2 cellular contexts compared by ENCODE assay signal in genomic region chr9:86637515-86637914, GRCh38.
TF ChIP-seq lines count a peak whose summit lies in the region.

No MANE protein-coding gene starts in this region.

TF ChIP-seq in A549, 52 proteins besides CTCF, POLR2A, EP300 and RAD21 (continued from another document):
- no peak for TF ChIP-seq ELK1 (IDR thresholded peaks at IDR 0.05; ENCODE audit: low read depth, low read length)
TF ChIP-seq in A549: peak in this region for 1.

TF ChIP-seq in liver, 16 proteins besides CTCF, POLR2A, EP300 and RAD21 (continued from another document):
- TF ChIP-seq REST (IDR thresholded peaks at IDR 0.05) = no peak
